Comparison of ENCODE assay signal across 1 cellular context in genomic region chr19:33905473-33905936, GRCh38.
TF ChIP-seq lines count a peak whose summit lies in the region.

No MANE protein-coding gene starts in this region.

TF ChIP-seq in GM12878, 131 proteins besides CTCF, POLR2A, EP300 and RAD21 (continued from another document):
- TF ChIP-seq REST (IDR thresholded peaks at IDR 0.05; ENCODE audit: low read depth, low read length) = no peak
